In the genomic region with DNA sequence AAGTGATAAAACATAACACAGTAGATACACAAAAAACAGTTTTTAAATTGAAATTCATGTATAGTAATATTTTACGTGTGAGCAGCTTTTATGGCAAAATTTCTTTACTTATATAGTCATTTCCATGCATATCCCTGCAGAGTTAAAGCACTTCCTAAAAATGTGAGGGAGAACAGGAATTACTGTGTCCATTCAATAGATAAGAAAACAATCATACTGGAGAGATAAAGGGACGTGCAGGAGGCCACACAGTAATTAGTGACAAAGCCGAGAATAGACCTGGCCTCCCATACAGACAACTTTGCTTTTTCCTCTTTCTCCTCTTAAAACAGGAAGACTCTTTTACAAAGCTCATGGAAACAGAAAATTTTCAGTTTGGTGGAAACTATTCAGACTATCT, we compare ENCODE assay signal across 28 cellular contexts.
"Had no signal": no experiment of that assay in that cellular context is flagged by ENCODE, and none has a peak within 500 bp of the region (broad histone marks: within the 10 kb centered on the region; RNA-seq: fewer than 3 reads in every experiment).

No MANE protein-coding gene starts in this region.

- H3K4me1 ChIP-seq: esophagus muscularis mucosa, psoas muscle, spleen, tibial artery, upper lobe of left lung, uterus had no signal

- H3K27me3 ChIP-seq: dorsolateral prefrontal cortex, esophagus muscularis mucosa, gastroesophageal sphincter, neutrophil, spleen, tibial artery, upper lobe of left lung, uterus had no signal

- FAIRE-seq: endometrium, keratinocyte had no signal

- H3K27ac ChIP-seq: coronary artery, dorsolateral prefrontal cortex, epithelial cell of prostate, esophagus muscularis mucosa, gastroesophageal sphincter, neutrophil, psoas muscle, spleen, tibial artery, upper lobe of left lung, uterus had no signal

- ATAC-seq: gastroesophageal sphincter; left cardiac atrium; left ventricle myocardium superior; psoas muscle; sciatic nerve; stimulated activated memory B cell treated with anti-CD40 and anti-IgM and Interleukin-4, amounts not matched to agents 10 μg/mL and 1 μg/mL and 100 μg/mL, for 72 hours had no signal

- H3K4me3 ChIP-seq: coronary artery, dorsolateral prefrontal cortex, esophagus muscularis mucosa, gastroesophageal sphincter, lung, psoas muscle, spleen, tibial artery, upper lobe of left lung, uterus had no signal

- H3K9me3 ChIP-seq: neutrophil, uterus had no signal

- H3K36me3 ChIP-seq: esophagus muscularis mucosa, gastroesophageal sphincter, neutrophil, spleen, tibial artery, upper lobe of left lung, uterus had no signal

- DNase-seq: dorsolateral prefrontal cortex; effector CD8-positive, alpha-beta T cell; foreskin fibroblast; glutamatergic neuron; immature natural killer cell; left cardiac atrium; left ventricle myocardium superior; mesenchymal stem cell; naive B cell; psoas muscle; retina; spleen; stimulated activated CD4-positive, alpha-beta T cell treated with anti-CD3 and anti-CD28 coated beads, Interleukin-15, amount 100 ng/mL, for 24 hours; stimulated activated CD4-positive, alpha-beta T cell treated with anti-CD3 and anti-CD28 coated beads, Interleukin-1b, Interleukin-23, amount 100 ng/mL, for 48 hours; stimulated activated CD4-positive, alpha-beta T cell treated with anti-CD3 and anti-CD28 coated beads, Interleukin-4, amount 100 ng/mL, for 24 hours; tibial artery; upper lobe of left lung; uterus had no signal
